In genomic region chr3:100759162-100759561, GRCh38 we compare ENCODE assay signal across 3 cellular contexts.
TF ChIP-seq lines count a peak whose summit lies in the region.

No MANE protein-coding gene starts in this region.

TF ChIP-seq in SK-N-SH treated with all-trans-retinoic acid at 6 μM for 48 hours, 23 proteins besides CTCF, POLR2A, EP300 and RAD21 (continued from another document):
- no peak for TF ChIP-seq CREB5 (CRISPR knock-in tag; IDR thresholded peaks at IDR 0.05; ENCODE audit: low read depth)
- no peak for TF ChIP-seq BACH2 (CRISPR knock-in tag; IDR thresholded peaks at IDR 0.05; ENCODE audit: borderline replicate concordance)
- no peak for TF ChIP-seq ESRRG (CRISPR knock-in tag; IDR thresholded peaks at IDR 0.05)
- TF ChIP-seq RARB (CRISPR knock-in tag; IDR thresholded peaks at IDR 0.05), result no peak
- TF ChIP-seq ZFP3 (CRISPR knock-in tag; IDR thresholded peaks at IDR 0.05), result no peak
- TF ChIP-seq ISL1 (CRISPR knock-in tag; IDR thresholded peaks at IDR 0.05), result no peak
- TF ChIP-seq CSRNP3 (CRISPR knock-in tag; IDR thresholded peaks at IDR 0.05), result no peak
- no peak for TF ChIP-seq CSDC2 (CRISPR knock-in tag; IDR thresholded peaks at IDR 0.05)
- no peak for TF ChIP-seq TCF4 (CRISPR knock-in tag; IDR thresholded peaks at IDR 0.05; ENCODE audit: borderline replicate concordance)

TF ChIP-seq in SK-N-SH, 30 proteins besides CTCF, POLR2A, EP300 and RAD21 (continued from another document):
- TF ChIP-seq TAF1 (IDR thresholded peaks at IDR 0.05; ENCODE audit: borderline replicate concordance, low read depth, low read length) (no peak), POLR2AphosphoS5 (IDR thresholded peaks at IDR 0.05; ENCODE audit: low read depth, low read length) (no peak), NFIC (IDR thresholded peaks at IDR 0.05; ENCODE audit: borderline replicate concordance) (no peak), IRF3 (IDR thresholded peaks at IDR 0.05; ENCODE audit: low read depth, low read length) (no peak), MXI1 (IDR thresholded peaks at IDR 0.05; ENCODE audit: low read depth, low read length) (no peak), REST (IDR thresholded peaks at IDR 0.05; ENCODE audit: low read depth, low read length) (no peak), TCF12 (IDR thresholded peaks at IDR 0.05) (no peak), TEAD4 (IDR thresholded peaks at IDR 0.05; ENCODE audit: borderline replicate concordance, insufficient read depth) (no peak)

TF ChIP-seq in K562, 482 proteins besides CTCF, POLR2A, EP300 and RAD21 (continued from another document):
- TF ChIP-seq ID3 (CRISPR knock-in tag; IDR thresholded peaks at IDR 0.05) (no peak), ID3 (tag; IDR thresholded peaks at IDR 0.05) (peak; percentile 75; the same call in 1 of the 2 replicates), HMBOX1 (IDR thresholded peaks at IDR 0.05) (peak; percentile 41; the same call in 1 of the 2 replicates), TEAD4 (IDR thresholded peaks at IDR 0.05; ENCODE audit: low read length) (peak; percentile 72), TEAD4 (CRISPR knock-in tag; IDR thresholded peaks at IDR 0.05; ENCODE audit: borderline replicate concordance) (no peak), ADNP (tag; IDR thresholded peaks at IDR 0.05) (no peak), CBFA2T3 (IDR thresholded peaks at IDR 0.05) (peak; percentile 55), CBFA2T2 (conservative IDR thresholded peaks at IDR 0.05) (peak; percentile 16; the same call in 1 of the 2 replicates), ARID1B (IDR thresholded peaks at IDR 0.05) (peak; percentile 64), NFIC (IDR thresholded peaks at IDR 0.05) (peak; percentile 68), SMARCA4 (IDR thresholded peaks at IDR 0.05) (0 out of 2 replicates have a peak, but pooled peaks have one; percentile 24), CXXC5 (CRISPR knock-in tag; IDR thresholded peaks at IDR 0.05) (no peak), STAT5B (CRISPR knock-in tag; IDR thresholded peaks at IDR 0.05) (no peak), TCF3 (CRISPR knock-in tag; IDR thresholded peaks at IDR 0.05) (peak; percentile 34; the same call in 1 of the 2 replicates), ZNF395 (CRISPR knock-in tag; IDR thresholded peaks at IDR 0.05) (no peak), SMARCC2 (IDR thresholded peaks at IDR 0.05; ENCODE audit: low read depth) (no peak), SPI1 (IDR thresholded peaks at IDR 0.05; ENCODE audit: borderline replicate concordance, low read depth, low read length) (0 out of 2 replicates have a peak, but pooled peaks have one; percentile 12), TAL1 (IDR thresholded peaks at IDR 0.05) (peak; percentile 34; the same call in 1 of the 2 replicates)
